8 cellular contexts compared by ENCODE assay signal in genomic region chr6:31585531-31585930, GRCh38. TPM values are rescaled to one million over a fixed set of nuclear protein-coding genes. Genes with fewer than 3 reads are reported as not detected.
DNase-seq lines count a peak whose midpoint lies in the region; ATAC-seq and TF ChIP-seq lines count a peak whose summit lies in the region.

No MANE protein-coding gene starts in this region.

- no peak overlapping the region for H2AFZ ChIP-seq in PC-9

- no peak for ATAC-seq in left cardiac atrium
- ATAC-seq in HG02610 (IDR thresholded peaks at IDR 0.05; ENCODE audit: unreplicated experiment) = no peak

- no peaks in the 10 kb centered on the region for H3K36me3 ChIP-seq in cardiac muscle cell
- H3K36me3 ChIP-seq in PC-9 (ENCODE audit: low read depth) = no peaks in the 10 kb centered on the region
- H3K36me3 ChIP-seq in stomach = no peaks in the 10 kb centered on the region

- CTCF ChIA-PET in PC-9 (lab: Charles Lee) = no interaction called here

- H3K27me3 ChIP-seq in cardiac muscle cell = no peaks in the 10 kb centered on the region
- H3K27me3 ChIP-seq in PC-9 (ENCODE audit: insufficient read depth, low read depth) = no peaks in the 10 kb centered on the region
- H3K27me3 ChIP-seq in stomach = peaks cover 0 to 25% (median 0%) of the 10 kb centered on the region in 3 donors

- no peaks in the 10 kb centered on the region for H4K20me1 ChIP-seq in PC-9 (ENCODE audit: insufficient read depth)

- H3K9me3 ChIP-seq in cardiac muscle cell (ENCODE audit: low read depth) = no peaks in the 10 kb centered on the region
- H3K9me3 ChIP-seq in PC-9 (ENCODE audit: insufficient read depth, low read depth) = no peaks in the 10 kb centered on the region
- no peaks in the 10 kb centered on the region for H3K9me3 ChIP-seq in stomach

- no peak for TF ChIP-seq EP300 in stomach (IDR thresholded peaks at IDR 0.05)

- H3F3A ChIP-seq in PC-9 (ENCODE audit: insufficient read depth, low read depth) = no peaks in the 10 kb centered on the region

- BruUV-seq in PC-9 (replicated peaks; lab: Mats Ljungman, UMichigan) = no TSS peak

- H3K4me3 ChIP-seq in cardiac muscle cell = no peak overlapping the region
- no peak overlapping the region for H3K4me3 ChIP-seq in PC-9
- no peak overlapping the region for H3K4me3 ChIP-seq in stomach

- no peaks in the 10 kb centered on the region for H3K79me2 ChIP-seq in PC-9 (ENCODE audit: low read depth)

- 56 to 73% (median 56%) methylated on average over 2 of the region's 2 CpGs for WGBS in stomach, 5 donors

- H3K9me2 ChIP-seq in PC-9 (ENCODE audit: insufficient read depth) = no peaks in the 10 kb centered on the region

- POLR2A ChIA-PET in PC-9 (lab: Charles Lee; ENCODE audit: unreplicated experiment) = no interaction called here

- no peak overlapping the region for H3K4me2 ChIP-seq in PC-9

- H3K4me1 ChIP-seq in cardiac muscle cell (ENCODE audit: low read depth) = peaks cover 3% of the 10 kb centered on the region
- no peaks in the 10 kb centered on the region for H3K4me1 ChIP-seq in PC-9 (replicated peaks; ENCODE audit: insufficient read depth)
- peaks cover 8 to 59% (median 19%) of the 10 kb centered on the region in 4 donors for H3K4me1 ChIP-seq in stomach

- TF ChIP-seq POLR2A in erythroblast (IDR thresholded peaks at IDR 0.05; ENCODE audit: low read length) (no peak), stomach (IDR thresholded peaks at IDR 0.05) (no peak)

- TF ChIP-seq CTCF in cardiac muscle cell (IDR thresholded peaks at IDR 0.05; ENCODE audit: low read depth, low read length) (peak; percentile 16), PC-9 (conservative IDR thresholded peaks at IDR 0.05) (peak; percentile 60), stomach (IDR thresholded peaks at IDR 0.05) (peak in 1 of 7 experiments; percentile 20)

- DNase-seq in cardiac muscle cell (ENCODE audit: low read depth in 1 of 2, low spot score in 1 of 2) (no peak), left cardiac atrium (no peak), PC-9 (no peak), erythroblast (lab: John Stamatoyannopoulos, UW) (peak; percentile 44 to 47), stomach (no peak), NCI-H2107 treated with DMSO at 0.1 percent for 48 hours (lab: John Stamatoyannopoulos, UW; ENCODE audit: unreplicated experiment) (no peak), head of caudate nucleus (no peak)

- intact Hi-C loops in left cardiac atrium (cut with DNase I) (no loop called here), PC-9 (cut with micrococcal nuclease; ENCODE audit: unreplicated experiment) (no loop called here), stomach (cut with DNase I; ENCODE audit: low total_unique reads) (no loop called here), head of caudate nucleus (cut with DNase I) (no loop called here)

- H3K27ac ChIP-seq in cardiac muscle cell (no peak overlapping the region), PC-9 (no peak overlapping the region), stomach (peak overlapping the region in 3 of 5 donors; percentile 29 to 76 (median 73))

RNA-seq across cellular contexts. Expression of gene LST1, which starts 0.5 kb away (rescaled TPM):
- total RNA-seq in cardiac muscle cell (1.7 TPM in 1 of 2 replicates, not detected in the other), left cardiac atrium (10 to 100 TPM in 1 of 2 donors, 1 to 10 TPM in 1; 9.4 to 16.0 TPM), PC-9 (2021) (1.6 TPM in 2 replicates), stomach (1 to 10 TPM in 2 of 5 donors, not detected in 3; 2.9 to 6.7 TPM)
- polyA plus RNA-seq in cardiac muscle cell (1.6 TPM in 1 of 2 replicates, not detected in the other), stomach (10 to 100 TPM in 2 of 3 donors, 1 to 10 TPM in 1; 8.8 to 35.4 (median 26.7) TPM)

RNA-seq across cellular contexts. Expression of gene LTB, which starts 3.3 kb away (rescaled TPM):
- total RNA-seq in cardiac muscle cell = 0.70 TPM in 1 of 2 replicates, not detected in the other
- polyA plus RNA-seq in cardiac muscle cell = 0.61 and 1.5 TPM in 2 replicates
- 1 to 10 TPM in 1 of 2 donors, under 1 TPM in 1; 0.84 to 1.4 TPM for total RNA-seq in left cardiac atrium
- 0.63 TPM in 1 of 2 replicates, not detected in the other for total RNA-seq in PC-9 (2021)
- 1 to 10 TPM in 1 of 5 donors, not detected in 4; 4.8 TPM for total RNA-seq in stomach
- polyA plus RNA-seq in stomach = 10 to 100 TPM in 1 of 3 donors, 1 to 10 TPM in 2; 4.2 to 13.4 (median 9.0) TPM

RNA-seq across cellular contexts. Expression of gene NCR3, which starts 7.3 kb away (rescaled TPM):
- not detected in 2 replicates for total RNA-seq in cardiac muscle cell
- not detected in 2 replicates for polyA plus RNA-seq in cardiac muscle cell
- under 1 TPM in 1 of 2 donors, not detected in 1; 0.47 TPM for total RNA-seq in left cardiac atrium
- not detected in 2 replicates for total RNA-seq in PC-9 (2021)
- total RNA-seq in stomach = not detected
- under 1 TPM in 1 of 3 donors, not detected in 2; 0.25 TPM for polyA plus RNA-seq in stomach

RNA-seq across cellular contexts. Expression of gene TNF, which starts 10.2 kb away (rescaled TPM):
- total RNA-seq in cardiac muscle cell (not detected in 2 replicates), left cardiac atrium (under 1 TPM; 0.53 to 0.92 TPM), PC-9 (2021) (not detected in 2 replicates), stomach (under 1 TPM in 1 of 5 donors, not detected in 4; 0.58 TPM)
- polyA plus RNA-seq in cardiac muscle cell (0.14 TPM in 1 of 2 replicates, not detected in the other), stomach (under 1 TPM in 2 of 3 donors, not detected in 1; 0.28 to 0.31 TPM)

RNA-seq across cellular contexts. Expression of gene LTA, which starts 13.4 kb away (rescaled TPM):
- total RNA-seq in cardiac muscle cell (not detected in 2 replicates), left cardiac atrium (not detected), PC-9 (2021) (not detected in 2 replicates), stomach (not detected)
- polyA plus RNA-seq in cardiac muscle cell (not detected in 2 replicates), stomach (under 1 TPM in 1 of 3 donors, not detected in 2; 0.18 TPM)

Comparison
In these comparisons a context has a peak if more than half of its experiments do, and no peak if none do; other contexts are left out.
1. DNase-seq: peak in erythroblast (2 of 2); none in cardiac muscle cell (0 of 2), left cardiac atrium (single experiment), PC-9 (0 of 2), stomach (single experiment), NCI-H2107 treated with DMSO at 0.1 percent for 48 hours (single experiment) and head of caudate nucleus (0 of 42).
2. H3K27ac ChIP-seq: peak in stomach (3 of 5); none in cardiac muscle cell (single experiment) and PC-9 (single experiment).